ENCODE assay signal across 8 cellular contexts in genomic region chr2:25252291-25253152, GRCh38.
DNase-seq lines count a peak whose midpoint lies in the region; ATAC-seq, FAIRE-seq and TF ChIP-seq lines count a peak whose summit lies in the region.

No MANE protein-coding gene starts in this region.

- H3K4me2 ChIP-seq in keratinocyte (ENCODE audit: control insufficient read depth, extremely low read depth, insufficient read depth, low read depth, low read length), result peak overlapping the region; percentile 22

- peaks cover 25 to 49% (median 36%) of the 10 kb centered on the region in 3 donors for H3K4me1 Mint-ChIP-seq in T-cell

- POLR2A ChIA-PET in T-cell (lab: Charles Lee), result interaction anchor here (0.5 to 0.8 kb wide), 3 partner anchors 13 to 331 kb away, joined by 3 to 5 read pairs (median 4); no protein-coding TSS in a partner anchor

- peak; percentile 73 for DNase-seq in GM18507 (ENCODE audit: extremely low spot score, insufficient read length, low read depth)
- DNase-seq in Kasumi-1 (lab: John Stamatoyannopoulos, UW), result peak; percentile 77 to 79
- DNase-seq in T-cell, result peak in 32 of 34 experiments; percentile 23 to 75 (median 52)
- no peak for DNase-seq in bronchial epithelial cell (ENCODE audit: low read depth)
- no peak for DNase-seq in keratinocyte (ENCODE audit: low read depth, low spot score)
- DNase-seq in stimulated activated CD4-positive, alpha-beta T cell treated with anti-CD3 and anti-CD28 coated beads, Interleukin-1b, Interleukin-23, amount 100 ng/mL, for 1 hour (ENCODE audit: low read depth in 2 of 2), result peak; percentile 11 to 34

- H3K9me3 Mint-ChIP-seq in T-cell, result no peaks in the 10 kb centered on the region

- H3K4me3 Mint-ChIP-seq in T-cell, result peak overlapping the region; percentile 65 to 84 (median 77)

- H3K4me3 ChIP-seq in bronchial epithelial cell (ENCODE audit: low read depth, low read length), result peak overlapping the region; percentile 44
- no peak overlapping the region for H3K4me3 ChIP-seq in keratinocyte (ENCODE audit: control insufficient read depth in 2 of 3, extremely low read depth in 1 of 3, insufficient read depth in 2 of 3, low read depth in 1 of 3, low read length in 3 of 3)

- CTCF ChIA-PET in T-cell (lab: Charles Lee), result interaction anchor here in 1 of 2 donors (1.5 kb wide), 1 partner anchor 110 kb away, joined by 4 read pairs; no protein-coding TSS in a partner anchor

- H3K4me1 ChIP-seq in keratinocyte (ENCODE audit: control insufficient read depth, extremely low read depth, insufficient read depth, low read length), result peaks cover 8% of the 10 kb centered on the region

- ATAC-seq in T-cell (replicated peaks in 1 of 4) (peak; percentile 64 to 76 (median 68)), GM18517 (IDR thresholded peaks at IDR 0.05; ENCODE audit: unreplicated experiment) (no peak), HG03457 (IDR thresholded peaks at IDR 0.05; ENCODE audit: unreplicated experiment) (no peak)

- H3K27me3 ChIP-seq in bronchial epithelial cell (ENCODE audit: control insufficient read depth, insufficient read depth, low read length) (no peaks in the 10 kb centered on the region), keratinocyte (ENCODE audit: control insufficient read depth, extremely low read depth, insufficient read depth, low read length) (no peaks in the 10 kb centered on the region)

- no peak overlapping the region for H3K27ac ChIP-seq in keratinocyte (ENCODE audit: control insufficient read depth, insufficient read depth, low read length)

- TF ChIP-seq CTCF in bronchial epithelial cell (IDR thresholded peaks at IDR 0.05; ENCODE audit: insufficient read depth, low read length, severe bottlenecking) (no peak), keratinocyte (optimal IDR thresholded peaks at IDR 0.05 in 1 of 3, IDR thresholded peaks at IDR 0.05 in 1 of 3, conservative IDR thresholded peaks at IDR 0.05 in 1 of 3; ENCODE audit: extremely low read depth in 1 of 3, insufficient read depth in 2 of 3, low read length in 3 of 3) (no peak)

- no peaks in the 10 kb centered on the region for H3K27me3 Mint-ChIP-seq in T-cell

- no peaks in the 10 kb centered on the region for H3K9me3 ChIP-seq in keratinocyte (ENCODE audit: control insufficient read depth, low read depth, low read length)

- peak overlapping the region; percentile 83 to 88 for H3K27ac Mint-ChIP-seq in T-cell

- H3K36me3 Mint-ChIP-seq in T-cell, result peaks cover 14% of the 10 kb centered on the region

- dilution Hi-C loops in keratinocyte (cut with MboI; ENCODE audit: extremely low pct_ligation_motif_present, low sequenced_read_pairs), result no loop called here

- H4K20me1 ChIP-seq in keratinocyte (ENCODE audit: control insufficient read depth, extremely low read depth, insufficient read depth, low read length), result no peaks in the 10 kb centered on the region

- FAIRE-seq in GM18507 (lab: Jason Lieb, UNC) (no peak), bronchial epithelial cell (lab: Jason Lieb, UNC) (no peak), keratinocyte (lab: Jason Lieb, UNC) (no peak)

- H3K79me2 ChIP-seq in keratinocyte (ENCODE audit: control insufficient read depth, insufficient read depth, low read length), result no peaks in the 10 kb centered on the region

- H2AFZ ChIP-seq in keratinocyte (ENCODE audit: control insufficient read depth, low read length), result no peak overlapping the region

- no peaks in the 10 kb centered on the region for H3K9me1 ChIP-seq in keratinocyte (ENCODE audit: control insufficient read depth, extremely low read depth, insufficient read depth, low read length)

- H3K36me3 ChIP-seq in bronchial epithelial cell (ENCODE audit: control insufficient read depth, insufficient read depth, low read length), result peaks cover 5% of the 10 kb centered on the region
- peaks cover 2 to 4% of the 10 kb centered on the region in 2 experiments for H3K36me3 ChIP-seq in keratinocyte (ENCODE audit: control insufficient read depth in 2 of 2, extremely low read depth in 1 of 2, insufficient read depth in 2 of 2, low read length in 2 of 2)

- no peak overlapping the region for H3K9ac ChIP-seq in keratinocyte (ENCODE audit: control insufficient read depth, extremely low read depth, insufficient read depth, low read length)

Comparison
In these comparisons a context has a peak if more than half of its experiments do, and no peak if none do; other contexts are left out.
1. DNase-seq: peak in GM18507 (single experiment), Kasumi-1 (2 of 2), T-cell (32 of 34) and stimulated activated CD4-positive, alpha-beta T cell treated with anti-CD3 and anti-CD28 coated beads, Interleukin-1b, Interleukin-23, amount 100 ng/mL, for 1 hour (2 of 2); none in bronchial epithelial cell (single experiment) and keratinocyte (single experiment).
2. ATAC-seq: peak in T-cell (4 of 4); none in GM18517 (single experiment) and HG03457 (single experiment).